In the genomic region with DNA sequence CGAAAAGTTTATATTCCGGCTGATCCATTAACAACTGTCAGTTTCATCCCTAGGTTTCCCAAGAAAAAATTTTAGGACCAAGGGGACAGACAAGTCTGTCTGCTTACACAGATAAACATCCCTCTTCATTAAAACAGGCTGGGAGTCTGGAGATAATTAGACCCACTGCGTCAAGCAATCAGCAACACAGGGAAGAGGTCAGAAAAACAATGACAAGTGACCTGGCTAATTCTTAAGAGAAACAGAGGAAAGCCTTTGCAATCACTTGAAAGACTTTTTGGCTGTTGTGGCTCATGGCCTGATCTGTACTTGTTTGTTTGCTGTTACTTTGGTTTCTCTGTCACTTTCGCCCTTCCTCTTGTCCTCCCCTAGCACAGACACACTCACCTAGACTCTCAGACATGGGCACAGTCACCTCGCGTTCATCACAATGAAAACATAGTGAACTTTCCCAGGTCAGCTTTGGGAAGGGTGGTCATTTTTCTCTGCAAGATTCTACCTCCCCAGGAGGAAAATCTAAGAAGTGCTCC, we compare ENCODE assay signal across 22 cellular contexts. TPM values are rescaled to one million over a fixed set of nuclear protein-coding genes. Genes with fewer than 3 reads are reported as not detected.
"Had no signal": no experiment of that assay in that cellular context is flagged by ENCODE, and none has a peak within 500 bp of the region (broad histone marks: within the 10 kb centered on the region; RNA-seq: fewer than 3 reads in every experiment).

No MANE protein-coding gene starts in this region.

- H3K36me3 Mint-ChIP-seq: activated naive CD8-positive, alpha-beta T cell treated with anti-CD3 and anti-CD28 coated beads, Interleukin-2, amount 10 ng/mL, durations not matched to agents 7 days and 5 days; naive B cell had no signal

- H3K27ac Mint-ChIP-seq: activated naive CD8-positive, alpha-beta T cell treated with anti-CD3 and anti-CD28 coated beads, Interleukin-2, amount 10 ng/mL, durations not matched to agents 7 days and 5 days; activated T-helper 1 cell treated with anti-CD3 and anti-CD28 coated beads, Interleukin-12 subunit alpha, Interleukin-12 subunit beta, Interleukin-2, Interleukin-4 antibody, amounts not matched to agents 30 ng/mL and 10 ng/mL and 1 ng/mL, durations not matched to agents 14 hours and 24 hours and 36 hours; naive B cell; T-helper 2 cell treated with Interferon-gamma antibody and Interleukin-4, amounts not matched to agents 5 μg/mL and 100 μg/mL, for 36 hours had no signal

- DNase-seq: activated CD4-positive, alpha-beta T cell treated with anti-CD3 and anti-CD28 coated beads, Interleukin-2, amount 50 U/mL, for 1 hour; activated naive CD4-positive, alpha-beta T cell; activated naive CD8-positive, alpha-beta T cell treated with anti-CD3 and anti-CD28 coated beads, Interleukin-2, amount 10 ng/mL, durations not matched to agents 7 days and 5 days; brain microvascular endothelial cell; heart right ventricle; naive B cell; posterior cingulate gyrus; right cardiac atrium; stimulated activated CD4-positive, alpha-beta T cell treated with anti-CD3 and anti-CD28 coated beads, Interleukin-4, amount 100 ng/mL, for 4 hours; stimulated activated CD8-positive, alpha-beta memory T cell treated with anti-CD3 and anti-CD28 coated beads, Interleukin-4, amount 100 ng/mL, for 48 hours; stimulated activated naive CD8-positive, alpha-beta T cell treated with anti-CD3 and anti-CD28 coated beads, Interleukin-15, Interleukin-2, amounts not matched to agents 100 U/mL and 50 U/mL, for 24 hours; transverse colon had no signal

- H3K4me3 Mint-ChIP-seq: activated naive CD8-positive, alpha-beta T cell treated with anti-CD3 and anti-CD28 coated beads, Interleukin-2, amount 10 ng/mL, durations not matched to agents 7 days and 5 days; activated T-helper 1 cell treated with anti-CD3 and anti-CD28 coated beads, Interleukin-12 subunit alpha, Interleukin-12 subunit beta, Interleukin-2, Interleukin-4 antibody, amounts not matched to agents 30 ng/mL and 10 ng/mL and 1 ng/mL, durations not matched to agents 14 hours and 24 hours and 36 hours; central memory CD8-positive, alpha-beta T cell; naive B cell; T-helper 2 cell treated with Interferon-gamma antibody and Interleukin-4, amounts not matched to agents 5 μg/mL and 100 μg/mL, for 36 hours had no signal

- H3K4me2 ChIP-seq: smooth muscle cell had no signal

- H3K9me3 ChIP-seq: gastroesophageal sphincter, heart right ventricle, transverse colon had no signal

- H3K36me3 ChIP-seq: brain microvascular endothelial cell, gastroesophageal sphincter, heart right ventricle, transverse colon had no signal

- H3K9me3 Mint-ChIP-seq: activated naive CD8-positive, alpha-beta T cell treated with anti-CD3 and anti-CD28 coated beads, Interleukin-2, amount 10 ng/mL, durations not matched to agents 7 days and 5 days; activated T-helper 1 cell treated with anti-CD3 and anti-CD28 coated beads, Interleukin-12 subunit alpha, Interleukin-12 subunit beta, Interleukin-2, Interleukin-4 antibody, amounts not matched to agents 30 ng/mL and 10 ng/mL and 1 ng/mL, durations not matched to agents 14 hours and 24 hours and 36 hours; central memory CD8-positive, alpha-beta T cell; naive B cell; T-helper 2 cell treated with Interferon-gamma antibody and Interleukin-4, amounts not matched to agents 5 μg/mL and 100 μg/mL, for 36 hours had no signal

- H3K27me3 ChIP-seq: brain microvascular endothelial cell, gastroesophageal sphincter, heart right ventricle, transverse colon had no signal

- H3K27ac ChIP-seq: brain microvascular endothelial cell, coronary artery, gastroesophageal sphincter, heart right ventricle, transverse colon had no signal

- ATAC-seq: activated CD4-positive, CD25-positive, alpha-beta regulatory T cell treated with anti-CD3 and anti-CD28 coated beads, Interleukin-2, amount 50 U/mL, for 24 hours; gastroesophageal sphincter; right cardiac atrium; stimulated activated naive CD8-positive, alpha-beta T cell treated with anti-CD3 and anti-CD28 coated beads, Interleukin-15, Interleukin-2, amounts not matched to agents 100 U/mL and 50 U/mL, for 24 hours had no signal

- H3K4me3 ChIP-seq: coronary artery, gastroesophageal sphincter, heart right ventricle, smooth muscle cell, transverse colon had no signal

- H3K4me1 Mint-ChIP-seq: activated naive CD8-positive, alpha-beta T cell treated with anti-CD3 and anti-CD28 coated beads, Interleukin-2, amount 10 ng/mL, durations not matched to agents 7 days and 5 days; central memory CD8-positive, alpha-beta T cell; naive B cell had no signal

RNA-seq across cellular contexts. Expression of a gene that starts 2.9 kb away (rescaled TPM):
- total RNA-seq: activated CD8-positive, alpha-beta memory T cell treated with anti-CD3 and anti-CD28 coated beads for 36 hours; activated naive CD8-positive, alpha-beta T cell treated with anti-CD3 and anti-CD28 coated beads, Interleukin-2, amount 10 ng/mL, durations not matched to agents 7 days and 5 days; activated T-helper 1 cell treated with anti-CD3 and anti-CD28 coated beads, Interleukin-12 subunit alpha, Interleukin-12 subunit beta, Interleukin-2, Interleukin-4 antibody, amounts not matched to agents 30 ng/mL and 10 ng/mL and 1 ng/mL, durations not matched to agents 14 hours and 24 hours and 36 hours; lung microvascular endothelial cell; mononuclear cell; right cardiac atrium; smooth muscle cell; transverse colon had no signal
- polyA plus RNA-seq: smooth muscle cell had no signal

RNA-seq across cellular contexts. Expression of a gene that starts 51.4 kb away (rescaled TPM):
- total RNA-seq: activated CD8-positive, alpha-beta memory T cell treated with anti-CD3 and anti-CD28 coated beads for 36 hours; activated naive CD8-positive, alpha-beta T cell treated with anti-CD3 and anti-CD28 coated beads, Interleukin-2, amount 10 ng/mL, durations not matched to agents 7 days and 5 days; activated T-helper 1 cell treated with anti-CD3 and anti-CD28 coated beads, Interleukin-12 subunit alpha, Interleukin-12 subunit beta, Interleukin-2, Interleukin-4 antibody, amounts not matched to agents 30 ng/mL and 10 ng/mL and 1 ng/mL, durations not matched to agents 14 hours and 24 hours and 36 hours; heart right ventricle; lung microvascular endothelial cell; mononuclear cell; right cardiac atrium; smooth muscle cell; transverse colon had no signal
- polyA plus RNA-seq: heart right ventricle, right cardiac atrium, smooth muscle cell had no signal
